Comparison of ENCODE assay signal across 19 cellular contexts in genomic region chr5:170760126-170760525, GRCh38. TPM values are rescaled to one million over a fixed set of nuclear protein-coding genes. Genes with fewer than 3 reads are reported as not detected.
"Had no signal": no experiment of that assay in that cellular context is flagged by ENCODE, and none has a peak within 500 bp of the region (broad histone marks: within the 10 kb centered on the region; RNA-seq: fewer than 3 reads in every experiment).

No MANE protein-coding gene starts in this region.

- H3K4me1 ChIP-seq: prostate gland had no signal

- ATAC-seq: activated T-cell treated with anti-CD3 and anti-CD28 coated beads, Interleukin-2, amount 50 U/mL, for 4 hours; effector memory CD8-positive, alpha-beta T cell; left cardiac atrium; sciatic nerve had no signal

- H3K4me3 Mint-ChIP-seq: activated CD4-positive, alpha-beta memory T cell treated with anti-CD3 and anti-CD28 coated beads for 36 hours; activated naive CD8-positive, alpha-beta T cell treated with anti-CD3 and anti-CD28 coated beads for 36 hours; activated T-cell treated with anti-CD3 and anti-CD28 coated beads, Interleukin-2, amount 50 U/mL, for 4 hours; dendritic cell treated with granulocyte-macrophage colony-stimulating factor and Interleukin-4, amounts not matched to agents 40 ng/mL and 50 ng/mL, for 4 days; effector memory CD8-positive, alpha-beta T cell; natural killer cell treated with Interleukin-12 subunit alpha and Interleukin-12 subunit beta and Interleukin-15 and Interleukin-18, amount 100 ng/mL, for 72 hours had no signal

- H3K36me3 Mint-ChIP-seq: activated CD4-positive, alpha-beta memory T cell treated with anti-CD3 and anti-CD28 coated beads for 36 hours; activated naive CD8-positive, alpha-beta T cell treated with anti-CD3 and anti-CD28 coated beads for 36 hours; natural killer cell treated with Interleukin-12 subunit alpha and Interleukin-12 subunit beta and Interleukin-15 and Interleukin-18, amount 100 ng/mL, for 72 hours had no signal

- H3K27ac Mint-ChIP-seq: activated CD4-positive, alpha-beta memory T cell treated with anti-CD3 and anti-CD28 coated beads for 36 hours; activated naive CD8-positive, alpha-beta T cell treated with anti-CD3 and anti-CD28 coated beads for 36 hours; dendritic cell treated with granulocyte-macrophage colony-stimulating factor and Interleukin-4, amounts not matched to agents 40 ng/mL and 50 ng/mL, for 4 days; effector memory CD8-positive, alpha-beta T cell; natural killer cell treated with Interleukin-12 subunit alpha and Interleukin-12 subunit beta and Interleukin-15 and Interleukin-18, amount 100 ng/mL, for 72 hours had no signal

- H3K36me3 ChIP-seq: brain microvascular endothelial cell, prostate gland, thoracic aorta had no signal

- H3K4me1 Mint-ChIP-seq: activated naive CD8-positive, alpha-beta T cell treated with anti-CD3 and anti-CD28 coated beads for 36 hours had no signal

- H3K4me3 ChIP-seq: prostate gland, thoracic aorta had no signal

- H3K27ac ChIP-seq: brain microvascular endothelial cell, prostate gland, thoracic aorta had no signal

- H3K9me3 Mint-ChIP-seq: activated CD4-positive, alpha-beta memory T cell treated with anti-CD3 and anti-CD28 coated beads for 36 hours; activated naive CD8-positive, alpha-beta T cell treated with anti-CD3 and anti-CD28 coated beads for 36 hours; activated T-cell treated with anti-CD3 and anti-CD28 coated beads, Interleukin-2, amount 50 U/mL, for 4 hours; dendritic cell treated with granulocyte-macrophage colony-stimulating factor and Interleukin-4, amounts not matched to agents 40 ng/mL and 50 ng/mL, for 4 days; effector memory CD8-positive, alpha-beta T cell; natural killer cell treated with Interleukin-12 subunit alpha and Interleukin-12 subunit beta and Interleukin-15 and Interleukin-18, amount 100 ng/mL, for 72 hours had no signal

- H3K9me3 ChIP-seq: prostate gland, thoracic aorta had no signal

- DNase-seq: activated CD4-positive, alpha-beta memory T cell treated with anti-CD3 and anti-CD28 coated beads for 36 hours; activated gamma-delta T cell; activated naive CD8-positive, alpha-beta T cell treated with anti-CD3 and anti-CD28 coated beads for 36 hours; activated T-cell treated with anti-CD3 and anti-CD28 coated beads, Interleukin-2, amount 50 U/mL, for 4 hours; brain microvascular endothelial cell; cerebellar nuclear complex; effector memory CD8-positive, alpha-beta T cell; hypothalamus; left cardiac atrium; mammary epithelial cell; occipital lobe; stimulated activated CD4-positive, alpha-beta T cell treated with anti-CD3 and anti-CD28 coated beads, Interleukin-2, amount 100 ng/mL, for 24 hours; stimulated activated naive CD4-positive, alpha-beta T cell treated with Interleukin-2 at 50 U/mL for 16 hours had no signal

- H3K27me3 ChIP-seq: brain microvascular endothelial cell had no signal

RNA-seq across cellular contexts. Expression of gene GABRP, which starts 23.4 kb away (rescaled TPM):
- total RNA-seq: activated CD4-positive, alpha-beta memory T cell treated with anti-CD3 and anti-CD28 coated beads for 36 hours; activated naive CD8-positive, alpha-beta T cell treated with anti-CD3 and anti-CD28 coated beads for 36 hours; activated T-cell treated with anti-CD3 and anti-CD28 coated beads, Interleukin-2, amount 50 U/mL, for 4 hours; epithelial cell of proximal tubule; natural killer cell treated with Interleukin-12 subunit alpha and Interleukin-12 subunit beta and Interleukin-15 and Interleukin-18, amount 100 ng/mL, for 72 hours; occipital lobe; thoracic aorta had no signal
